In the genomic region with DNA sequence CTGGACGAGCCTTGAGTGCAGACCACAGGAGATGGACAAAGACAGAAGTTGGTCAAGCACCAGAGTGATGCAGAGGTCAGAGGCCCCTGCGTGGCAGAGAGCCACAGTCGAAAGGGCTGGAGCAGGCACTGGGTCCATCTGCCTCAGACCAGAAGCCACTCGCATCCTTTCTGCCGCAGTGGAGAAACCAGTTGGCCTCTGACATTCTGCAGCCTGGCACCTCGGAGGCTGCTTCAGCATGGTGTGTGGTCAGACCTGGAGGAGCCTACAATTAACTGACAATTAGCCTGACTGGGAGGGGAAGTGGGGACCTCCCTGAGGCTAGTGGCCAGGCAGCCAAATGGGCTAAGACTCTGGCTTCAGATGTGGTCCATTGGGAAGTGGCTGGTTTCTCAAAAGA, we compare ENCODE assay signal across 20 cellular contexts.
DNase-seq lines count a peak whose midpoint lies in the region; ATAC-seq and TF ChIP-seq lines count a peak whose summit lies in the region.
"Had no signal": no experiment of that assay in that cellular context is flagged by ENCODE, and none has a peak within 500 bp of the region (broad histone marks: within the 10 kb centered on the region; RNA-seq: fewer than 3 reads in every experiment).

No MANE protein-coding gene starts in this region.

- H3K23ac ChIP-seq in IMR-90 (ENCODE audit: low read depth, low read length): no peak overlapping the region

- dilution Hi-C loops in IMR-90 (cut with HindIII; ENCODE audit: low sequenced_read_pairs, unreplicated experiment): no loop called here

- DNase-seq in NCI-H1105 treated with DMSO at 0.1 percent for 48 hours (lab: John Stamatoyannopoulos, UW) (peak; percentile 3), NCI-H1105 (lab: John Stamatoyannopoulos, UW) (no peak), IMR-90 (no peak), WTC11 (ENCODE audit: low spot score) (no peak), osteoblast (ENCODE audit: insufficient read length, low spot score, missing footprints) (peak; percentile 1)
- DNase-seq: 8988T, DND-41, GDM1, Kasumi-1, NCI-H1092 treated with DMSO at 0.1 percent for 48 hours, NCI-H1930, NCI-H2171, NCI-H446 treated with DMSO at 0.1 percent for 48 hours, NCI-H774, PC-9 had no signal

- no peak overlapping the region for H2BK20ac ChIP-seq in IMR-90 (ENCODE audit: low read depth, low read length)

- H4K20me1 ChIP-seq in IMR-90 (ENCODE audit: insufficient read depth, low read length): no peaks in the 10 kb centered on the region
- no peaks in the 10 kb centered on the region for H4K20me1 ChIP-seq in osteoblast (ENCODE audit: insufficient read depth, low read length)

- no peak overlapping the region for H3K18ac ChIP-seq in IMR-90 (ENCODE audit: low read depth, low read length)

- H2AK9ac ChIP-seq in IMR-90 (replicated peaks; ENCODE audit: low read depth, low read length, poor library complexity): peak overlapping the region; percentile 19

- TF ChIP-seq CTCF in IMR-90 (conservative IDR thresholded peaks at IDR 0.05; ENCODE audit: low read depth, low read length): no peak
- no peak for TF ChIP-seq CTCF in WTC11 (IDR thresholded peaks at IDR 0.05)
- TF ChIP-seq CTCF in osteoblast (IDR thresholded peaks at IDR 0.05; ENCODE audit: extremely low read depth, low read depth, low read length): no peak

- H3K4me2 ChIP-seq in IMR-90 (ENCODE audit: low read depth, low read length): no peak overlapping the region
- peak overlapping the region; percentile 27 for H3K4me2 ChIP-seq in osteoblast (ENCODE audit: insufficient read depth, low read length)
- H3K4me2 ChIP-seq: PC-9 had no signal

- H3K36me3 Mint-ChIP-seq in WTC11: no peaks in the 10 kb centered on the region; the same call in 1 of the 2 replicates
- H3K36me3 Mint-ChIP-seq: CD14-positive monocyte had no signal

- H3K9me3 ChIP-seq in IMR-90 (ENCODE audit: control insufficient read depth, insufficient read depth, low read length) (no peaks in the 10 kb centered on the region), osteoblast (ENCODE audit: low read depth, low read length) (no peaks in the 10 kb centered on the region)
- H3K9me3 ChIP-seq: HAP-1 had no signal

- no peaks in the 10 kb centered on the region for H3K4me1 Mint-ChIP-seq in WTC11

- H3K4me1 ChIP-seq in IMR-90 (ENCODE audit: control insufficient read depth, insufficient read depth, low read length): no peaks in the 10 kb centered on the region
- no peaks in the 10 kb centered on the region for H3K4me1 ChIP-seq in osteoblast (ENCODE audit: insufficient read depth, low read length)
- H3K4me1 ChIP-seq: HAP-1 had no signal

- no peak overlapping the region for H3K27ac Mint-ChIP-seq in WTC11
- H3K27ac Mint-ChIP-seq: CD14-positive monocyte had no signal

- CTCF ChIA-PET in IMR-90 (lab: Yijun Ruan, JAX): interaction anchor here (0.7 kb wide), 1 partner anchor 9 kb away, joined by 3 read pairs; no protein-coding TSS in a partner anchor
- CTCF ChIA-PET in WTC11 (lab: Charles Lee): no interaction called here

- TF ChIP-seq POLR2A in IMR-90 (IDR thresholded peaks at IDR 0.05; ENCODE audit: low read depth, low read length): no peak

- WGBS in IMR-90 (ENCODE audit: extremely low coverage in 2 of 2, insufficient read length in 1 of 2), 2 experiments: 54% methylated on average over 5 of the region's 6 CpGs; no CpG with 5 or more reads in 1 of the 2 experiments

- H3K4me3 ChIP-seq in IMR-90 (ENCODE audit: insufficient read depth, low read depth, low read length): no peak overlapping the region
- H3K4me3 ChIP-seq in osteoblast (ENCODE audit: insufficient read depth, low read length): no peak overlapping the region
- H3K4me3 ChIP-seq: HAP-1, PC-9 had no signal

- no peak overlapping the region for H2BK120ac ChIP-seq in IMR-90 (ENCODE audit: low read depth, low read length)

- H3K9me3 Mint-ChIP-seq in WTC11: peaks cover 17% of the 10 kb centered on the region

- H2AFZ ChIP-seq in IMR-90 (replicated peaks; ENCODE audit: low read length, poor library complexity) (no peak overlapping the region), osteoblast (ENCODE audit: low read length) (no peak overlapping the region)
- H2AFZ ChIP-seq: PC-9 had no signal

- BruUV-seq in IMR-90 (replicated peaks; lab: Mats Ljungman, UMichigan): no TSS peak

- no peak overlapping the region for H4K5ac ChIP-seq in IMR-90 (ENCODE audit: low read depth, low read length)

- H3K27me3 ChIP-seq in IMR-90 (ENCODE audit: control insufficient read depth, insufficient read depth, low read length): peaks cover 2% of the 10 kb centered on the region; the same call in 1 of the 2 replicates
- H3K27me3 ChIP-seq in osteoblast (ENCODE audit: insufficient read depth, low read length): no peaks in the 10 kb centered on the region

- H3K79me1 ChIP-seq in IMR-90 (ENCODE audit: low read depth in 1 of 2, low read length in 2 of 2): no peaks in the 10 kb centered on the region

- H4K8ac ChIP-seq in IMR-90 (ENCODE audit: low read depth in 2 of 2, low read length in 2 of 2): no peak overlapping the region

- no peaks in the 10 kb centered on the region; the same call in 1 of the 2 replicates for H3K27me3 Mint-ChIP-seq in WTC11 (ENCODE audit: low read depth)

- TF ChIP-seq RAD21 in IMR-90 (IDR thresholded peaks at IDR 0.05; ENCODE audit: low read length): no peak

- no peak overlapping the region for H3K4ac ChIP-seq in IMR-90 (ENCODE audit: low read depth, low read length)

- H3K36me3 ChIP-seq in IMR-90 (ENCODE audit: control insufficient read depth, insufficient read depth, low read length): no peaks in the 10 kb centered on the region
- no peaks in the 10 kb centered on the region for H3K36me3 ChIP-seq in osteoblast (ENCODE audit: insufficient read depth, low read length)
- H3K36me3 ChIP-seq: HAP-1 had no signal

- no peak overlapping the region for H3K14ac ChIP-seq in IMR-90 (replicated peaks; ENCODE audit: low read depth, low read length)

- no peak overlapping the region for H2BK15ac ChIP-seq in IMR-90 (ENCODE audit: low read depth, low read length)

- H3K9ac ChIP-seq in IMR-90 (ENCODE audit: low read depth, low read length): no peak overlapping the region

- no peak overlapping the region for H2AK5ac ChIP-seq in IMR-90 (ENCODE audit: low read depth, low read length)

- H3K27ac ChIP-seq in IMR-90 (ENCODE audit: insufficient read depth, low read length) (no peak overlapping the region), osteoblast (ENCODE audit: low read depth, low read length) (no peak overlapping the region)
- H3K27ac ChIP-seq: PC-9 had no signal

- POLR2A ChIA-PET in IMR-90 (lab: Charles Lee; ENCODE audit: unreplicated experiment): no interaction called here
- POLR2A ChIA-PET in WTC11 (lab: Charles Lee): no interaction called here

- no peaks in the 10 kb centered on the region for H3K79me2 ChIP-seq in osteoblast (ENCODE audit: insufficient read depth, low read length)

- H3K56ac ChIP-seq in IMR-90 (ENCODE audit: extremely low read depth, insufficient read depth, low read length): no peak overlapping the region

- in situ Hi-C loops in IMR-90 (cut with MboI; ENCODE audit: low sequenced_read_pairs): no loop called here

- ATAC-seq in IMR-90 (ENCODE audit: low read depth) (no peak), WTC11 (peak; percentile 41), HG03095 (IDR thresholded peaks at IDR 0.05; ENCODE audit: unreplicated experiment) (no peak), HG03045 (IDR thresholded peaks at IDR 0.05; ENCODE audit: unreplicated experiment) (no peak), HG03432 (IDR thresholded peaks at IDR 0.05; ENCODE audit: unreplicated experiment) (no peak)

- no peak overlapping the region for H3K4me3 Mint-ChIP-seq in WTC11
- H3K4me3 Mint-ChIP-seq: CD14-positive monocyte had no signal

- no peak overlapping the region for H4K91ac ChIP-seq in IMR-90 (ENCODE audit: insufficient read depth, low read depth, low read length)

- H3K9me1 ChIP-seq in IMR-90 (ENCODE audit: insufficient read depth, low read length): no peaks in the 10 kb centered on the region

- intact Hi-C loops in IMR-90 (cut with micrococcal nuclease): no loop called here

- no peak overlapping the region for H2BK5ac ChIP-seq in IMR-90 (ENCODE audit: low read depth, low read length, poor library complexity, severe bottlenecking)

TF ChIP-seq in IMR-90, 13 proteins besides CTCF, POLR2A, EP300 and RAD21 (continues in another document):
- TF ChIP-seq RCOR1 (IDR thresholded peaks at IDR 0.05; ENCODE audit: insufficient replicate concordance, low read length) (no peak), SMC3 (IDR thresholded peaks at IDR 0.05; ENCODE audit: low read depth, low read length) (no peak), MXI1 (IDR thresholded peaks at IDR 0.05; ENCODE audit: borderline replicate concordance, low read depth, low read length) (no peak), MAZ (IDR thresholded peaks at IDR 0.05; ENCODE audit: borderline replicate concordance, low read depth, low read length) (no peak), CHD1 (IDR thresholded peaks at IDR 0.05; ENCODE audit: low read depth, low read length) (no peak), NFE2L2 (IDR thresholded peaks at IDR 0.05; ENCODE audit: low read depth, low read length) (no peak)
- TF ChIP-seq, protein P1, sequence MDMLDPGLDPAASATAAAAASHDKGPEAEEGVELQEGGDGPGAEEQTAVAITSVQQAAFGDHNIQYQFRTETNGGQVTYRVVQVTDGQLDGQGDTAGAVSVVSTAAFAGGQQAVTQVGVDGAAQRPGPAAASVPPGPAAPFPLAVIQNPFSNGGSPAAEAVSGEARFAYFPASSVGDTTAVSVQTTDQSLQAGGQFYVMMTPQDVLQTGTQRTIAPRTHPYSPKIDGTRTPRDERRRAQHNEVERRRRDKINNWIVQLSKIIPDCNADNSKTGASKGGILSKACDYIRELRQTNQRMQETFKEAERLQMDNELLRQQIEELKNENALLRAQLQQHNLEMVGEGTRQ (IDR thresholded peaks at IDR 0.05; ENCODE audit: low read depth, low read length): no peak

TF ChIP-seq in WTC11, 78 proteins besides CTCF, POLR2A, EP300 and RAD21 (continues in another document):
- no peak for TF ChIP-seq IRF2 (CRISPR knock-in tag; IDR thresholded peaks at IDR 0.05; ENCODE audit: borderline replicate concordance, low read depth)
- TF ChIP-seq, protein P2, sequence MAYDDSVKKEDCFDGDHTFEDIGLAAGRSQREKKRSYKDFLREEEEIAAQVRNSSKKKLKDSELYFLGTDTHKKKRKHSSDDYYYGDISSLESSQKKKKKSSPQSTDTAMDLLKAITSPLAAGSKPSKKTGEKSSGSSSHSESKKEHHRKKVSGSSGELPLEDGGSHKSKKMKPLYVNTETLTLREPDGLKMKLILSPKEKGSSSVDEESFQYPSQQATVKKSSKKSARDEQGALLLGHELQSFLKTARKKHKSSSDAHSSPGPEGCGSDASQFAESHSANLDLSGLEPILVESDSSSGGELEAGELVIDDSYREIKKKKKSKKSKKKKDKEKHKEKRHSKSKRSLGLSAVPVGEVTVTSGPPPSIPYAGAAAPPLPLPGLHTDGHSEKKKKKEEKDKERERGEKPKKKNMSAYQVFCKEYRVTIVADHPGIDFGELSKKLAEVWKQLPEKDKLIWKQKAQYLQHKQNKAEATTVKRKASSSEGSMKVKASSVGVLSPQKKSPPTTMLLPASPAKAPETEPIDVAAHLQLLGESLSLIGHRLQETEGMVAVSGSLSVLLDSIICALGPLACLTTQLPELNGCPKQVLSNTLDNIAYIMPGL (CRISPR knock-in tag; IDR thresholded peaks at IDR 0.05): no peak
- TF ChIP-seq OVOL2 (CRISPR knock-in tag; IDR thresholded peaks at IDR 0.05; ENCODE audit: borderline replicate concordance): no peak
- TF ChIP-seq SOX15 (CRISPR knock-in tag; IDR thresholded peaks at IDR 0.05): no peak
- no peak for TF ChIP-seq ZBTB21 (CRISPR knock-in tag; IDR thresholded peaks at IDR 0.05; ENCODE audit: borderline replicate concordance)

Comparison
In these comparisons a context has a peak if more than half of its experiments do, and no peak if none do; other contexts are left out.
1. DNase-seq: peak in NCI-H1105 treated with DMSO at 0.1 percent for 48 hours (single experiment) and osteoblast (single experiment); none in NCI-H1105 (single experiment), IMR-90 (single experiment) and WTC11 (single experiment).